In genomic region chr4:78137538-78137937, GRCh38 we compare ENCODE assay signal across 17 cellular contexts.
"Had no signal": no experiment of that assay in that cellular context is flagged by ENCODE, and none has a peak within 500 bp of the region (broad histone marks: within the 10 kb centered on the region; RNA-seq: fewer than 3 reads in every experiment).

No MANE protein-coding gene starts in this region.

- H3K79me2 ChIP-seq: parathyroid adenoma had no signal

- H3K9ac ChIP-seq: parathyroid adenoma had no signal

- H3K36me3 ChIP-seq: esophagus squamous epithelium, heart left ventricle, sigmoid colon, stomach, thyroid gland had no signal

- H3K27ac ChIP-seq: epithelial cell of prostate, esophagus squamous epithelium, heart left ventricle, parathyroid adenoma, sigmoid colon, stomach, thyroid gland had no signal

- H3K9me3 Mint-ChIP-seq: type B pancreatic cell had no signal

- H3K27me3 ChIP-seq: esophagus squamous epithelium, heart left ventricle, sigmoid colon, stomach, thyroid gland had no signal

- H3K27me3 Mint-ChIP-seq: type B pancreatic cell had no signal

- H3K27ac Mint-ChIP-seq: naive B cell, nephron, type B pancreatic cell had no signal

- H3K4me1 Mint-ChIP-seq: naive B cell had no signal

- H3K4me3 ChIP-seq: esophagus squamous epithelium, heart left ventricle, sigmoid colon, stomach, thyroid gland had no signal

- H3K4me1 ChIP-seq: heart left ventricle, parathyroid adenoma, sigmoid colon, stomach had no signal

- H3K9me3 ChIP-seq: esophagus squamous epithelium, heart left ventricle, sigmoid colon, stomach, thyroid gland had no signal

- H3K4me3 Mint-ChIP-seq: naive B cell, nephron, type B pancreatic cell had no signal

- H2AFZ ChIP-seq: parathyroid adenoma had no signal

- ATAC-seq: heart left ventricle had no signal

- H3K36me3 Mint-ChIP-seq: naive B cell had no signal

- DNase-seq: effector memory CD4-positive, alpha-beta T cell; esophagus squamous epithelium; heart left ventricle; hippocampal formation; kidney glomerular epithelial cell; mesendoderm; naive B cell; sigmoid colon; stimulated activated CD4-positive, alpha-beta T cell treated with anti-CD3 and anti-CD28 coated beads, Interleukin-12 subunit alpha, Interleukin-12 subunit beta, amount 100 ng/mL, for 4 hours; stimulated activated naive CD4-positive, alpha-beta T cell; stomach; substantia nigra; thyroid gland had no signal
